In genomic region chr5:136584474-136584873, GRCh38 we compare ENCODE assay signal across 20 cellular contexts.
DNase-seq lines count a peak whose midpoint lies in the region; ATAC-seq, FAIRE-seq and TF ChIP-seq lines count a peak whose summit lies in the region.
"Had no signal": no experiment of that assay in that cellular context is flagged by ENCODE, and none has a peak within 500 bp of the region (broad histone marks: within the 10 kb centered on the region; RNA-seq: fewer than 3 reads in every experiment).

No MANE protein-coding gene starts in this region.

- POLR2A ChIA-PET in K562 (lab: Yijun Ruan, JAX) = no interaction called here

- no peaks in the 10 kb centered on the region for H3K79me2 ChIP-seq in K562 (ENCODE audit: control insufficient read depth, insufficient read depth, low read length)

- DNase-seq in DMS53 (lab: John Stamatoyannopoulos, UW) (peak; percentile 7), DMS53 treated with DMSO at 0.1 percent for 48 hours (lab: John Stamatoyannopoulos, UW; ENCODE audit: unreplicated experiment) (no peak), NCI-H69 (lab: John Stamatoyannopoulos, UW) (peak; percentile 4), K562 (ENCODE audit: extremely low read depth in 1 of 4, low spot score in 3 of 4) (peak in 1 of 4 experiments; percentile 8)
- DNase-seq: AML-193; Caco-2; Calu3; CD4-positive, alpha-beta T cell; CD8-positive, alpha-beta T cell; DMS79 treated with DMSO at 0.1 percent for 48 hours; GF-D8 had no signal

- WGBS in K562 (ENCODE audit: insufficient coverage, low coverage, missing lambda C conversion rate) = 5% methylated on average over 4 of the region's 4 CpGs

- peak; percentile 41; the same call in 1 of the 2 replicates for TF ChIP-seq EP300 in K562 (IDR thresholded peaks at IDR 0.05; ENCODE audit: low read length)

- no peaks in the 10 kb centered on the region for H3K27me3 ChIP-seq in K562 (ENCODE audit: control insufficient read depth in 2 of 2, insufficient read depth in 2 of 2, low read length in 2 of 2)
- H3K27me3 ChIP-seq: BLaER1 treated with 17β-estradiol and CSF1 and Interleukin-3, amounts not matched to agents 10 nM and 100 nM had no signal

- no peak for TF ChIP-seq RAD21 in K562 (CRISPR knock-in tag; conservative IDR thresholded peaks at IDR 0.05 in 1 of 2, IDR thresholded peaks at IDR 0.05 in 1 of 2)

- TF ChIP-seq POLR2A in K562 (conservative IDR thresholded peaks at IDR 0.05) = no peak

- no peaks in the 10 kb centered on the region for H3K9me1 ChIP-seq in K562 (ENCODE audit: control insufficient read depth, insufficient read depth, low read length)

- ATAC-seq in K562 = no peak
- ATAC-seq in GM18517 (IDR thresholded peaks at IDR 0.05; ENCODE audit: unreplicated experiment) = no peak
- ATAC-seq in HG03469 (IDR thresholded peaks at IDR 0.05; ENCODE audit: unreplicated experiment) = no peak
- ATAC-seq: A549; CD8-positive, alpha-beta T cell had no signal

- H3K4me3 ChIP-seq in K562 = no peak overlapping the region
- H3K4me3 ChIP-seq: A549; BLaER1 treated with 17β-estradiol and CSF1 and Interleukin-3, amounts not matched to agents 10 nM and 100 nM had no signal

- intact Hi-C loops in K562 (cut with micrococcal nuclease) = no loop called here

- BruUV-seq in K562 (replicated peaks; lab: Mats Ljungman, UMichigan) = no TSS peak

- no peak for FAIRE-seq in K562 (lab: Jason Lieb, UNC)
- FAIRE-seq: A549, D721Med, G401.6, GM12891 had no signal

- no peaks in the 10 kb centered on the region for H4K20me1 ChIP-seq in K562 (replicated peaks; ENCODE audit: control insufficient read depth, insufficient read depth, low read length)
- H4K20me1 ChIP-seq: BLaER1 treated with 17β-estradiol and CSF1 and Interleukin-3, amounts not matched to agents 10 nM and 100 nM had no signal

- H3K36me3 ChIP-seq in K562 (ENCODE audit: control insufficient read depth, insufficient read depth, low read length) = no peaks in the 10 kb centered on the region
- H3K36me3 ChIP-seq: BLaER1 treated with 17β-estradiol and CSF1 and Interleukin-3, amounts not matched to agents 10 nM and 100 nM had no signal

- H3K9ac ChIP-seq in K562 (ENCODE audit: insufficient read depth in 1 of 2, low read depth in 2 of 2, low read length in 2 of 2) = no peak overlapping the region
- H3K9ac ChIP-seq: BLaER1 treated with 17β-estradiol and CSF1 and Interleukin-3, amounts not matched to agents 10 nM and 100 nM had no signal

- no peaks in the 10 kb centered on the region for H3K9me3 ChIP-seq in K562 (replicated peaks; ENCODE audit: control insufficient read depth, insufficient read depth, low read depth, low read length)
- H3K9me3 ChIP-seq: A549; BLaER1 treated with 17β-estradiol and CSF1 and Interleukin-3, amounts not matched to agents 10 nM and 100 nM; Caco-2 had no signal

- no peak overlapping the region for H3K4me2 ChIP-seq in K562 (ENCODE audit: insufficient read depth, low read length)
- H3K4me2 ChIP-seq: A549; BLaER1 treated with 17β-estradiol and CSF1 and Interleukin-3, amounts not matched to agents 10 nM and 100 nM had no signal

- peaks cover 0 to 4% of the 10 kb centered on the region in 2 experiments; a peak in 1 of 5 replicates for H3K4me1 ChIP-seq in K562 (replicated peaks in 1 of 2; ENCODE audit: control insufficient read depth in 2 of 2, insufficient read depth in 2 of 2, low read length in 2 of 2)
- H3K4me1 ChIP-seq: A549; BLaER1 treated with 17β-estradiol and CSF1 and Interleukin-3, amounts not matched to agents 10 nM and 100 nM; Caco-2 had no signal

- no peak overlapping the region for H2AFZ ChIP-seq in K562 (ENCODE audit: low read depth, low read length)

- in situ Hi-C loops in K562 (cut with MboI) = no loop called here

- no peak for TF ChIP-seq CTCF in K562 (IDR thresholded peaks at IDR 0.05 in 2 of 3, conservative IDR thresholded peaks at IDR 0.05 in 1 of 3; ENCODE audit: insufficient read depth in 2 of 3, low read depth in 1 of 3, low read length in 3 of 3)

- CTCF ChIA-PET in K562 (lab: Yijun Ruan, JAX; ENCODE audit: low intra/inter-chr PET ratio) = no interaction called here

- H3K27ac ChIP-seq in K562 (ENCODE audit: extremely low read depth, low read depth, low read length) = no peak overlapping the region
- H3K27ac ChIP-seq: 22Rv1; A549; BLaER1 treated with 17β-estradiol and CSF1 and Interleukin-3, amounts not matched to agents 10 nM and 100 nM; C4-2B had no signal

TF ChIP-seq in K562, 482 proteins besides CTCF, POLR2A, EP300 and RAD21:
- TF ChIP-seq CBFA2T3 (IDR thresholded peaks at IDR 0.05) = peak; percentile 42; the same call in 1 of the 2 replicates
- peak; percentile 68; the same call in 1 of the 2 replicates for TF ChIP-seq ARID1B (IDR thresholded peaks at IDR 0.05)
- peak; percentile 56; the same call in 1 of the 2 replicates for TF ChIP-seq SMARCA4 (IDR thresholded peaks at IDR 0.05)
- TF ChIP-seq, protein P1, sequence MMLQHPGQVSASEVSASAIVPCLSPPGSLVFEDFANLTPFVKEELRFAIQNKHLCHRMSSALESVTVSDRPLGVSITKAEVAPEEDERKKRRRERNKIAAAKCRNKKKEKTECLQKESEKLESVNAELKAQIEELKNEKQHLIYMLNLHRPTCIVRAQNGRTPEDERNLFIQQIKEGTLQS (IDR thresholded peaks at IDR 0.05) = peak; percentile 66; the same call in 1 of the 2 replicates
- TF ChIP-seq, protein P1 (CRISPR knock-in tag; conservative IDR thresholded peaks at IDR 0.05) = no peak
- peak; percentile 89 for TF ChIP-seq JUND (IDR thresholded peaks at IDR 0.05; ENCODE audit: borderline replicate concordance, low read depth, low read length)
- TF ChIP-seq JUND (tag; IDR thresholded peaks at IDR 0.05; ENCODE audit: borderline replicate concordance, low read depth, low read length) = peak; percentile 81; the same call in 2 of the 3 replicates
- TF ChIP-seq ZNF766 (CRISPR knock-in tag; conservative IDR thresholded peaks at IDR 0.05) = peak; percentile 86; the same call in 1 of the 2 replicates
- 0 out of 2 replicates have a peak, but pooled peaks have one; percentile 68 for TF ChIP-seq JUN (IDR thresholded peaks at IDR 0.05; ENCODE audit: borderline replicate concordance, low read depth, low read length)
- no peak for TF ChIP-seq JUN (CRISPR knock-in tag; IDR thresholded peaks at IDR 0.05; ENCODE audit: borderline replicate concordance)
- peak; percentile 39; the same call in 1 of the 2 replicates for TF ChIP-seq SMARCE1 (IDR thresholded peaks at IDR 0.05)
- TF ChIP-seq ZNF707 (CRISPR knock-in tag; conservative IDR thresholded peaks at IDR 0.05) = no peak
- TF ChIP-seq ZNF24 (IDR thresholded peaks at IDR 0.05) = no peak
- TF ChIP-seq FOSL1 (tag; conservative IDR thresholded peaks at IDR 0.05) = peak; percentile 75
- peak; percentile 32 for TF ChIP-seq TCF3 (CRISPR knock-in tag; IDR thresholded peaks at IDR 0.05)
- no peak for TF ChIP-seq MCM2 (IDR thresholded peaks at IDR 0.05; ENCODE audit: low read depth)
